Comparison of ENCODE assay signal across 8 cellular contexts in genomic region chr1:146472192-146472861, GRCh38.
A peak's percentile ranks its signal among the peaks of the same experiment; 100 is the strongest.
DNase-seq lines count a peak whose midpoint lies in the region; ATAC-seq and TF ChIP-seq lines count a peak whose summit lies in the region.
"Not testable (repeated sequence)": the region's sequence is repeated elsewhere in the genome, so short reads cannot be mapped to it uniquely, and the experiment has no call there.

No MANE protein-coding gene starts in this region.

- in situ Hi-C loops in transverse colon (cut with MboI; ENCODE audit: low pct_ligation_motif_present in 1 of 4, low pct_unique_long_range_greater_than_20kb in 1 of 4, low sequenced_read_pairs in 3 of 4): not testable (repeated sequence)

- H3K4me1 ChIP-seq in breast epithelium, transverse colon: not testable (repeated sequence)

- DNase-seq in NCI-H526 treated with DMSO at 0.1 percent for 48 hours (lab: John Stamatoyannopoulos, UW) (peak; percentile 84), breast epithelium (ENCODE audit: low spot score in 2 of 2) (peak; percentile 56 to 58), sciatic nerve (ENCODE audit: low spot score) (peak; percentile 86), transverse colon (peak; percentile 78)
- DNase-seq in activated CD4-positive, alpha-beta T cell treated with anti-CD3 and anti-CD28 coated beads for 4 hours: peak; percentile 73 to 74

- H3K27me3 ChIP-seq in breast epithelium, transverse colon: not testable (repeated sequence)

- not testable (repeated sequence) for H3K9me3 ChIP-seq in breast epithelium; iPS-18c (ENCODE audit: control insufficient read depth, insufficient read depth, low read length); transverse colon

- 1 to 3% methylated on average over 4 to 25 of the region's 42 CpGs for WGBS in transverse colon (ENCODE audit: low coverage in 1 of 2), 2 donors

- not testable (repeated sequence) for TF ChIP-seq POLR2A in breast epithelium (IDR thresholded peaks at IDR 0.05); transverse colon (IDR thresholded peaks at IDR 0.05)

- H3K36me3 ChIP-seq in breast epithelium, transverse colon: not testable (repeated sequence)

- peak overlapping the region; percentile 22 to 58 for H3K27ac ChIP-seq in breast epithelium
- H3K27ac ChIP-seq in transverse colon: peak overlapping the region; percentile 9 to 55 (median 38)

- peak overlapping the region; percentile 35 to 61 (median 52) for H3K4me3 ChIP-seq in breast epithelium
- H3K4me3 ChIP-seq in iPS-18c (ENCODE audit: insufficient read depth, low read depth, low read length): peak overlapping the region; percentile 38; the same call in 1 of the 2 replicates
- H3K4me3 ChIP-seq in transverse colon: peak overlapping the region; percentile 28 to 46 (median 34)

- not testable (repeated sequence) for TF ChIP-seq EP300 in transverse colon (IDR thresholded peaks at IDR 0.05; ENCODE audit: low read depth)

- TF ChIP-seq CTCF in breast epithelium (IDR thresholded peaks at IDR 0.05); transverse colon (IDR thresholded peaks at IDR 0.05): not testable (repeated sequence)

- intact Hi-C loops in breast epithelium (cut with DNase I; ENCODE audit: low total_unique reads); sciatic nerve (cut with DNase I); transverse colon (cut with DNase I; ENCODE audit: low total_unique reads): not testable (repeated sequence)

- ATAC-seq in GM18511 (IDR thresholded peaks at IDR 0.05; ENCODE audit: unreplicated experiment): peak; percentile 66
- peak; percentile 92 for ATAC-seq in HG03442 (IDR thresholded peaks at IDR 0.05; ENCODE audit: unreplicated experiment)
- peak; percentile 98 for ATAC-seq in sciatic nerve

Comparison
In these comparisons a context has a peak if more than half of its experiments do, and no peak if none do; other contexts are left out.
1. Peak in every context shown above with its lines: DNase-seq, ATAC-seq, H3K4me3 ChIP-seq and H3K27ac ChIP-seq.